ENCODE assay signal across 8 cellular contexts in genomic region chr17:30905742-30906100, GRCh38. TPM values are rescaled to one million over a fixed set of nuclear protein-coding genes. Genes with fewer than 3 reads are reported as not detected.
DNase-seq lines count a peak whose midpoint lies in the region; ATAC-seq, FAIRE-seq and TF ChIP-seq lines count a peak whose summit lies in the region.

No MANE protein-coding gene starts in this region.

- H4K20me1 ChIP-seq in smooth muscle cell (ENCODE audit: low read depth) = peaks cover 5% of the 10 kb centered on the region

- H3K27ac ChIP-seq in A549 = peak overlapping the region; percentile 82 to 91
- H3K27ac ChIP-seq in HL-60 (replicated peaks) = peak overlapping the region; percentile 89
- peak overlapping the region in 3 of 5 donors; percentile 85 to 94 (median 89) for H3K27ac ChIP-seq in adrenal gland
- no peak overlapping the region for H3K27ac ChIP-seq in iPS-18a (ENCODE audit: low read length)
- peak overlapping the region; percentile 72 for H3K27ac ChIP-seq in smooth muscle cell (ENCODE audit: low read depth)

- TF ChIP-seq RAD21 in A549 (conservative IDR thresholded peaks at IDR 0.05 in 1 of 2, IDR thresholded peaks at IDR 0.05 in 1 of 2) = no peak

- H2AFZ ChIP-seq in smooth muscle cell (ENCODE audit: low read depth) = peak overlapping the region; percentile 98

- TF ChIP-seq POLR2A in A549 (IDR thresholded peaks at IDR 0.05; ENCODE audit: low read length) = no peak
- TF ChIP-seq POLR2A in adrenal gland (IDR thresholded peaks at IDR 0.05) = no peak

- ATAC-seq in A549 (peak; percentile 38 to 77; a peak in 5 of 6 replicates), GM18517 (IDR thresholded peaks at IDR 0.05; ENCODE audit: unreplicated experiment) (peak; percentile 6), GM19351 (IDR thresholded peaks at IDR 0.05; ENCODE audit: unreplicated experiment) (no peak)

- peaks cover 25% of the 10 kb centered on the region for H3K79me2 ChIP-seq in smooth muscle cell (ENCODE audit: low read depth)

- no peak for FAIRE-seq in A549 (lab: Jason Lieb, UNC)

- peaks cover 11% of the 10 kb centered on the region; the same call in 2 of the 3 replicates for H3K4me1 ChIP-seq in A549
- H3K4me1 ChIP-seq in adrenal gland (replicated peaks in 1 of 2) = peaks cover 5 to 9% of the 10 kb centered on the region in 2 donors
- H3K4me1 ChIP-seq in iPS-18a (ENCODE audit: control insufficient read depth, low read depth, low read length) = no peaks in the 10 kb centered on the region
- peaks cover 12% of the 10 kb centered on the region for H3K4me1 ChIP-seq in smooth muscle cell (ENCODE audit: low read depth)

- H3K4me3 ChIP-seq in A549 (peak overlapping the region; percentile 76), HL-60 (replicated peaks; ENCODE audit: insufficient read depth, low read length) (peak overlapping the region; percentile 86), adrenal gland (peak overlapping the region in 3 of 4 donors; percentile 62 to 66 (median 64)), iPS-18a (ENCODE audit: low read length) (peak overlapping the region; percentile 90), smooth muscle cell (peak overlapping the region; percentile 90)

- H3F3A ChIP-seq in smooth muscle cell (ENCODE audit: low read depth) = no peaks in the 10 kb centered on the region

- no peak for TF ChIP-seq CTCF in A549 (IDR thresholded peaks at IDR 0.05)
- TF ChIP-seq CTCF in HL-60 (IDR thresholded peaks at IDR 0.05; ENCODE audit: insufficient read depth, low read length) = no peak
- TF ChIP-seq CTCF in adrenal gland (IDR thresholded peaks at IDR 0.05) = no peak
- no peak for TF ChIP-seq CTCF in smooth muscle cell (IDR thresholded peaks at IDR 0.05; ENCODE audit: borderline replicate concordance, insufficient read depth, poor library complexity, severe bottlenecking)

- TF ChIP-seq EP300 in A549 (IDR thresholded peaks at IDR 0.05) = no peak

- H3K9me3 ChIP-seq in A549 = no peaks in the 10 kb centered on the region
- H3K9me3 ChIP-seq in adrenal gland (replicated peaks in 1 of 3) = no peaks in the 10 kb centered on the region
- no peaks in the 10 kb centered on the region for H3K9me3 ChIP-seq in iPS-18a (ENCODE audit: control insufficient read depth, low read depth, low read length)
- H3K9me3 ChIP-seq in smooth muscle cell (replicated peaks; ENCODE audit: low read depth) = no peaks in the 10 kb centered on the region

- H3K36me3 ChIP-seq in adrenal gland (replicated peaks in 1 of 2) = no peaks in the 10 kb centered on the region
- H3K36me3 ChIP-seq in iPS-18a (ENCODE audit: control insufficient read depth, low read depth, low read length) = no peaks in the 10 kb centered on the region
- H3K36me3 ChIP-seq in smooth muscle cell (ENCODE audit: low read depth) = no peaks in the 10 kb centered on the region

- 3% methylated on average over 11 of the region's 11 CpGs for WGBS in A549 (ENCODE audit: missing lambda C conversion rate)
- 0 to 1% (median 0%) methylated on average over 7 to 11 of the region's 11 CpGs for WGBS in adrenal gland, 4 donors
- WGBS in smooth muscle cell (ENCODE audit: low lambda C conversion rate) = 3% methylated on average over 11 of the region's 11 CpGs

- H3K9ac ChIP-seq in iPS-18a (ENCODE audit: low read length) (peak overlapping the region; percentile 82), smooth muscle cell (ENCODE audit: low read depth) (peak overlapping the region; percentile 82)

- no peaks in the 10 kb centered on the region for H3K27me3 ChIP-seq in HL-60 (ENCODE audit: insufficient read depth, poor library complexity, severe bottlenecking)
- no peaks in the 10 kb centered on the region for H3K27me3 ChIP-seq in adrenal gland
- no peaks in the 10 kb centered on the region for H3K27me3 ChIP-seq in iPS-18a (ENCODE audit: control insufficient read depth, insufficient read depth, low read length)
- H3K27me3 ChIP-seq in smooth muscle cell (ENCODE audit: low read depth) = no peaks in the 10 kb centered on the region

- POLR2A ChIA-PET in A549 (lab: Yijun Ruan, JAX) = no interaction called here

- CTCF ChIA-PET in A549 (lab: Yijun Ruan, JAX) = interaction anchor here (0.7 to 2.3 kb wide), 5 partner anchors 10 to 310 kb away, joined by 3 to 10 read pairs (median 5); partner anchors contain the start of gene RNF135

- intact Hi-C loops in adrenal gland (cut with DNase I) = loop anchor here in 1 of 2 donors (10.0 kb wide), 1 partner anchor 49 kb away; no protein-coding TSS in a partner anchor

- H3K4me2 ChIP-seq in A549 = peak overlapping the region; percentile 80
- peak overlapping the region; percentile 96 for H3K4me2 ChIP-seq in smooth muscle cell

- DNase-seq in A549 (ENCODE audit: low read depth in 1 of 2, low spot score in 1 of 2) (peak in 1 of 2 experiments; percentile 46), HL-60 (ENCODE audit: low read depth in 1 of 2, low spot score in 1 of 2) (peak; percentile 27 to 49), adrenal gland (no peak), smooth muscle cell (lab: John Stamatoyannopoulos, UW; ENCODE audit: unreplicated experiment) (no peak), NCI-H524 treated with DMSO at 0.1 percent for 48 hours (lab: John Stamatoyannopoulos, UW) (no peak)

TF ChIP-seq in A549, 52 proteins besides CTCF, POLR2A, EP300 and RAD21:
- peak; percentile 61 for TF ChIP-seq MAFK (IDR thresholded peaks at IDR 0.05; ENCODE audit: partially characterized antibody)
- TF ChIP-seq ZFP36 (IDR thresholded peaks at IDR 0.05; ENCODE audit: borderline replicate concordance, partially characterized antibody) = no peak

RNA-seq across cellular contexts. Expression of gene TEFM, which starts 0.3 kb away (rescaled TPM):
- polyA plus RNA-seq in A549 (2011; rRNA removed) = 25.3 and 27.5 TPM in 2 replicates
- polyA plus RNA-seq in A549 (2012; cell fraction: cytosol; rRNA removed) = 6.1 and 7.7 TPM in 2 replicates
- 3.2 and 7.8 TPM in 2 replicates for polyA plus RNA-seq in A549 (2012; cell fraction: nucleus; rRNA removed)
- 26.8 to 31.6 TPM (median 30.6 TPM) in 3 replicates for polyA plus RNA-seq in A549 (2017; fragmentation: RNase III; extraction: RNeasy Plus Mini Kit Qiagen cat#74134 plus additional on column Dnase treatment)
- 5.9 and 6.5 TPM in 2 replicates for polyA minus RNA-seq in A549 (2011; rRNA and poly(A)+ RNA removed)
- total RNA-seq in adrenal gland = 10 to 100 TPM in 6 of 8 donors, 1 to 10 TPM in 2; 8.1 to 19.9 (median 12.2) TPM
- polyA plus RNA-seq in adrenal gland = 10 to 100 TPM in 1 of 3 donors, 1 to 10 TPM in 2; 6.1 to 22.0 (median 9.3) TPM
- total RNA-seq in smooth muscle cell = 4.9 and 11.4 TPM in 2 replicates
- 6.1 and 11.0 TPM in 2 replicates for polyA plus RNA-seq in smooth muscle cell

RNA-seq across cellular contexts. Expression of gene ADAP2, which starts 16.0 kb away (rescaled TPM):
- polyA plus RNA-seq in A549 (2011; rRNA removed) = 4.5 and 5.0 TPM in 2 replicates
- polyA plus RNA-seq in A549 (2012; cell fraction: cytosol; rRNA removed) = 3.4 and 4.1 TPM in 2 replicates
- 3.2 TPM in 2 replicates for polyA plus RNA-seq in A549 (2012; cell fraction: nucleus; rRNA removed)
- polyA plus RNA-seq in A549 (2017; fragmentation: RNase III; extraction: RNeasy Plus Mini Kit Qiagen cat#74134 plus additional on column Dnase treatment) = 3.3 to 3.9 TPM (median 3.7 TPM) in 3 replicates
- 5.4 and 5.9 TPM in 2 replicates for polyA minus RNA-seq in A549 (2011; rRNA and poly(A)+ RNA removed)
- 10 to 100 TPM; 29.3 to 84.7 (median 42.4) TPM for total RNA-seq in adrenal gland
- polyA plus RNA-seq in adrenal gland = 10 to 100 TPM in 1 of 3 donors, 1 to 10 TPM in 2; 7.8 to 15.7 (median 9.6) TPM
- total RNA-seq in smooth muscle cell = 0.13 and 0.22 TPM in 2 replicates
- 0.43 and 1.8 TPM in 2 replicates for polyA plus RNA-seq in smooth muscle cell

Comparison
In these comparisons a context has a peak if more than half of its experiments do, and no peak if none do; other contexts are left out.
1. DNase-seq: peak in HL-60 (2 of 2); none in adrenal gland (0 of 7), smooth muscle cell (single experiment) and NCI-H524 treated with DMSO at 0.1 percent for 48 hours (single experiment).
2. Peak in every context shown above with its lines, with median percentiles within 50 percentile points of each other: H3K4me3 ChIP-seq.